ENCODE assay signal across 9 cellular contexts in genomic region chr17:19534562-19535149, GRCh38. TPM values are rescaled to one million over a fixed set of nuclear protein-coding genes. Genes with fewer than 3 reads are reported as not detected.
DNase-seq lines count a peak whose midpoint lies in the region; ATAC-seq, FAIRE-seq and TF ChIP-seq lines count a peak whose summit lies in the region.
"Had no signal": no experiment of that assay in that cellular context is flagged by ENCODE, and none has a peak within 500 bp of the region (broad histone marks: within the 10 kb centered on the region; RNA-seq: fewer than 3 reads in every experiment).

No MANE protein-coding gene starts in this region.

- TF ChIP-seq RAD21 in GM12878 (IDR thresholded peaks at IDR 0.05; ENCODE audit: insufficient read depth, low read depth, low read length), result no peak

- no TSS peak for BruUV-seq in GM12878 (replicated peaks; lab: Mats Ljungman, UMichigan)

- 0 out of 2 replicates have a peak overlapping the region, but pooled peaks have one; percentile 17 for H3K4me2 ChIP-seq in GM12878 (ENCODE audit: control insufficient read depth, insufficient read depth)

- H3K4me3 ChIP-seq in heart left ventricle (peak overlapping the region; percentile 41 to 88 (median 66)), GM12878 (no peak overlapping the region), muscle layer of duodenum (ENCODE audit: low read depth in 1 of 2, low read length in 2 of 2) (peak overlapping the region; percentile 34 to 68)

- SMC1A ChIA-PET in GM12878 (lab: Charles Lee; ENCODE audit: uncharacterized antibody, unreplicated experiment), result no interaction called here

- H3K9ac ChIP-seq in GM12878 (ENCODE audit: control insufficient read depth, insufficient read depth, low read length), result no peak overlapping the region

- in situ Hi-C loops in GM12878 (cut with MboI), result no loop called here

- ATAC-seq in heart left ventricle (no peak), Right ventricle myocardium inferior (no peak), GM12878 (no peak), GM18868 (IDR thresholded peaks at IDR 0.05; ENCODE audit: unreplicated experiment) (no peak)

- H4K20me1 ChIP-seq in GM12878 (ENCODE audit: control insufficient read depth, insufficient read depth), result no peaks in the 10 kb centered on the region

- POLR2A ChIA-PET in GM12878 (lab: Charles Lee), result no interaction called here

- no peak for DNase-seq in heart left ventricle
- no peak for DNase-seq in Right ventricle myocardium inferior (ENCODE audit: missing footprints)
- no peak for DNase-seq in GM12878 (ENCODE audit: low read depth, low spot score)
- peak; percentile 67 for DNase-seq in urothelium cell line (ENCODE audit: low spot score)
- no peak for DNase-seq in activated CD4-positive, CD25-positive, alpha-beta regulatory T cell treated with anti-CD3 and anti-CD28 coated beads, Interleukin-2, amount 50 U/mL, for 72 hours
- no peak for DNase-seq in NCI-H524 treated with DMSO at 0.1 percent for 48 hours (lab: John Stamatoyannopoulos, UW)
- DNase-seq: T-helper 9 cell had no signal

- TF ChIP-seq CTCF in heart left ventricle (IDR thresholded peaks at IDR 0.05) (no peak), GM12878 (IDR thresholded peaks at IDR 0.05 in 2 of 3, conservative IDR thresholded peaks at IDR 0.05 in 1 of 3; ENCODE audit: control insufficient read depth in 2 of 3, extremely low read depth in 1 of 3, insufficient read depth in 1 of 3, low read depth in 3 of 3, low read length in 3 of 3) (no peak)

- no peak overlapping the region for H2AFZ ChIP-seq in GM12878 (ENCODE audit: control insufficient read depth, low read depth, low read length)

- H3K79me2 ChIP-seq in GM12878 (ENCODE audit: control insufficient read depth, insufficient read depth, low read length), result no peaks in the 10 kb centered on the region

- no peak for TF ChIP-seq EP300 in GM12878 (IDR thresholded peaks at IDR 0.05; ENCODE audit: borderline replicate concordance in 1 of 2, control insufficient read depth in 1 of 2, low read depth in 2 of 2, low read length in 2 of 2)

- FAIRE-seq in GM12878 (lab: Jason Lieb, UNC) (no peak), urothelium cell line (lab: Jason Lieb, UNC) (no peak)

- TF ChIP-seq POLR2A in heart left ventricle (IDR thresholded peaks at IDR 0.05), result no peak
- no peak for TF ChIP-seq POLR2A in GM12878 (IDR thresholded peaks at IDR 0.05; ENCODE audit: low read depth, low read length)

- H3K4me1 ChIP-seq in heart left ventricle (peaks cover 0 to 22% (median 5%) of the 10 kb centered on the region in 12 donors), GM12878 (ENCODE audit: control insufficient read depth, insufficient read depth, low read length) (peaks cover 6% of the 10 kb centered on the region; the same call in 1 of the 2 replicates), muscle layer of duodenum (ENCODE audit: control insufficient read depth in 1 of 2, insufficient read depth in 2 of 2, low read length in 2 of 2) (peaks cover 0 to 15% of the 10 kb centered on the region in 2 donors)

- H3K36me3 ChIP-seq in heart left ventricle, result no peaks in the 10 kb centered on the region
- no peaks in the 10 kb centered on the region for H3K36me3 ChIP-seq in GM12878 (ENCODE audit: control insufficient read depth in 2 of 2, insufficient read depth in 2 of 2, low read length in 1 of 2)
- no peaks in the 10 kb centered on the region for H3K36me3 ChIP-seq in muscle layer of duodenum (ENCODE audit: control insufficient read depth in 1 of 2, insufficient read depth in 2 of 2, low read length in 2 of 2)

- H3K9me3 ChIP-seq in heart left ventricle (no peaks in the 10 kb centered on the region), GM12878 (replicated peaks; ENCODE audit: control insufficient read depth, insufficient read depth, low read length) (no peaks in the 10 kb centered on the region), muscle layer of duodenum (ENCODE audit: control insufficient read depth in 1 of 2, low read length in 2 of 2) (no peaks in the 10 kb centered on the region)

- 52 to 58% (median 54%) methylated on average over 18 to 19 of the region's 19 CpGs for WGBS in heart left ventricle, 4 donors
- WGBS in GM12878 (ENCODE audit: insufficient coverage, insufficient replicate concordance, low lambda C conversion rate, missing lambda C conversion rate), result 11% methylated on average over 19 of the region's 19 CpGs

- RAD21 ChIA-PET in GM12878 (lab: Charles Lee; ENCODE audit: unreplicated experiment), result no interaction called here

- intact Hi-C loops in heart left ventricle (cut with DNase I), result loop anchor here in 1 of 10 donors (5.0 kb wide), 1 partner anchor 223 kb away; no protein-coding TSS in a partner anchor
- intact Hi-C loops in Right ventricle myocardium inferior (cut with DNase I), result no loop called here
- intact Hi-C loops in GM12878 (cut with micrococcal nuclease; ENCODE audit: unreplicated experiment), result no loop called here

- CTCF ChIA-PET in GM12878 (lab: Yijun Ruan, JAX), result no interaction called here

- peak overlapping the region in 2 of 12 donors; percentile 41 to 58 for H3K27ac ChIP-seq in heart left ventricle
- no peak overlapping the region for H3K27ac ChIP-seq in GM12878 (ENCODE audit: control insufficient read depth, insufficient read depth)
- no peak overlapping the region for H3K27ac ChIP-seq in muscle layer of duodenum (ENCODE audit: low read length)

- peaks cover 0 to 36% (median 4%) of the 10 kb centered on the region in 9 donors for H3K27me3 ChIP-seq in heart left ventricle
- H3K27me3 ChIP-seq in GM12878 (replicated peaks in 1 of 2; ENCODE audit: control insufficient read depth in 2 of 2, insufficient read depth in 2 of 2, low read length in 1 of 2), result peaks cover 4 to 12% of the 10 kb centered on the region in 2 experiments; a peak in 3 of 4 replicates
- H3K27me3 ChIP-seq in muscle layer of duodenum (ENCODE audit: low read depth, low read length), result no peaks in the 10 kb centered on the region

TF ChIP-seq in GM12878, 131 proteins besides CTCF, POLR2A, EP300 and RAD21:
- TF ChIP-seq CHD1 (IDR thresholded peaks at IDR 0.05; ENCODE audit: low read depth, low read length), result no peak
- TF ChIP-seq RUNX3 (IDR thresholded peaks at IDR 0.05; ENCODE audit: low read length), result peak; percentile 53
TF ChIP-seq in GM12878: peak in this region for 1.

RNA-seq across cellular contexts. Expression of gene SLC47A1, which starts 1.0 kb away (rescaled TPM):
- total RNA-seq in heart left ventricle (10 to 100 TPM in 7 of 9 donors, 1 to 10 TPM in 2; 5.8 to 25.5 (median 12.4) TPM), Right ventricle myocardium inferior (4.6 TPM), GM12878 (2014; rRNA removed) (not detected in 2 replicates), GM12878 (2014; rRNA removed; fragmentation: Illumina TruSeq; extraction: Trizol) (not detected in 2 replicates), GM12878 (2021) (0.41 TPM in 1 of 2 replicates, not detected in the other)
- polyA plus RNA-seq in heart left ventricle (1 to 10 TPM; 1.8 to 9.1 TPM), GM12878 (2011; rRNA removed) (not detected in 2 replicates), GM12878 (2014; fragmentation: Illumina TruSeq; extraction: Trizol) (not detected in 2 replicates), GM12878 (2014; fragmentation: Nextera tagmentation; extraction: Ambion mirVana) (not detected), GM12878 (2014; rRNA removed) (not detected in 2 replicates), GM12878 (2016; fragmentation: Nextera tagmentation; extraction: Ambion mirVana) (not detected)
- total RNA-seq in GM12878 (2013; cell fraction: nucleolus; rRNA removed), result not detected in 2 replicates
- 0.14 TPM for polyA plus RNA-seq in GM12878 (2011; ENCODE audit: low read depth)
- not detected in 2 replicates for polyA plus RNA-seq in GM12878 (2011; cell fraction: cytosol; rRNA removed)
- not detected in 2 replicates for polyA plus RNA-seq in GM12878 (2011; cell fraction: nucleus; rRNA removed)
- 0.21 and 0.47 TPM in 2 replicates for polyA plus RNA-seq in GM12878 (2012)
- not detected in 2 replicates for polyA minus RNA-seq in GM12878 (2011; rRNA and poly(A)+ RNA removed)
- polyA minus RNA-seq in GM12878 (2011; cell fraction: cytosol; rRNA and poly(A)+ RNA removed), result not detected in 2 replicates
- not detected in 2 replicates for polyA minus RNA-seq in GM12878 (2011; cell fraction: nucleus; rRNA and poly(A)+ RNA removed)
